In the genomic region with DNA sequence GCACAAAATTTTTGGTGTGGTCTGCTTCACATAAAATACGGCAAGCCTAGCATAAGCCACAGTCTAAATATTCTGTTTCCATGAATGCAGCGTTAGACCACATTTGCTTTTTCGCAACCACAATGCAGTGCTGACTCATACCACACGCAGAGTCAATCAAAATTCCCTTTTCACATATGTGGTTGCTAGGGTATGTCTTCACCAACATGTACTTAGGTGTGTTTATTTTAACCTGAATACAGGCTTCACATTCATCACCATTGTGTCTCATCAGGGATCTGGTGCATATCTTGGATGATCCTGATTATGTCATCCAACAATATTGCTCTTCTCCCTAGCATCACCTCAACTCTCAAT, we compare ENCODE assay signal across 8 cellular contexts.
A peak's percentile ranks its signal among the peaks of the same experiment; 100 is the strongest.
DNase-seq lines count a peak whose midpoint lies in the region; ATAC-seq and TF ChIP-seq lines count a peak whose summit lies in the region.

No MANE protein-coding gene starts in this region.

- peaks cover 25% of the 10 kb centered on the region for H3K4me1 ChIP-seq in PC-9 (replicated peaks; ENCODE audit: insufficient read depth)
- peaks cover 0 to 12% of the 10 kb centered on the region in 2 donors for H3K4me1 ChIP-seq in neuronal stem cell (ENCODE audit: control insufficient read depth in 2 of 2, insufficient read depth in 1 of 2, low read depth in 1 of 2, low read length in 2 of 2)

- peaks cover 25% of the 10 kb centered on the region for H3K4me1 Mint-ChIP-seq in stimulated activated naive CD8-positive, alpha-beta T cell treated with anti-CD3 and anti-CD28 coated beads, Interleukin-15, amount 100 ng/mL, for 72 hours

- no CpG with 5 or more reads among the region's 4 CpGs for WGBS in neuronal stem cell (ENCODE audit: extremely low coverage in 2 of 2, insufficient read length in 2 of 2, insufficient replicate concordance in 1 of 2), 2 donors

- ATAC-seq in HG03135 (IDR thresholded peaks at IDR 0.05; ENCODE audit: unreplicated experiment), result peak; percentile 61
- ATAC-seq in stimulated activated naive CD8-positive, alpha-beta T cell treated with anti-CD3 and anti-CD28 coated beads, Interleukin-15, amount 100 ng/mL, for 72 hours, result peak; percentile 96

- H3K27me3 ChIP-seq in PC-9 (ENCODE audit: insufficient read depth, low read depth) (0 out of 2 replicates have a peak, but pooled peaks cover 6% of the 10 kb centered on the region), neuronal stem cell (ENCODE audit: control insufficient read depth in 3 of 3, insufficient read depth in 3 of 3, low read depth in 1 of 3, low read length in 3 of 3) (no peaks in the 10 kb centered on the region)

- H3K4ac ChIP-seq in neuronal stem cell (ENCODE audit: low read length), result no peak overlapping the region

- H3K79me2 ChIP-seq in PC-9 (ENCODE audit: low read depth), result no peaks in the 10 kb centered on the region

- H3K9ac ChIP-seq in neuronal stem cell (ENCODE audit: low read depth, low read length, poor library complexity), result no peak overlapping the region

- no peak overlapping the region for H2BK12ac ChIP-seq in neuronal stem cell (ENCODE audit: low read length)

- no peak overlapping the region for H2BK15ac ChIP-seq in neuronal stem cell (ENCODE audit: low read length)

- H3K4me3 ChIP-seq in PC-9, result no peak overlapping the region
- no peak overlapping the region for H3K4me3 ChIP-seq in choroid plexus epithelial cell (ENCODE audit: low read depth, low read length)
- H3K4me3 ChIP-seq in neuronal stem cell (ENCODE audit: low read length in 2 of 2), result no peak overlapping the region

- H3K9me3 Mint-ChIP-seq in stimulated activated naive CD8-positive, alpha-beta T cell treated with anti-CD3 and anti-CD28 coated beads, Interleukin-15, amount 100 ng/mL, for 72 hours, result no peaks in the 10 kb centered on the region

- H2AFZ ChIP-seq in PC-9 (no peak overlapping the region), neuronal stem cell (ENCODE audit: low read length) (no peak overlapping the region)

- no peak for TF ChIP-seq CTCF in PC-9 (conservative IDR thresholded peaks at IDR 0.05)
- TF ChIP-seq CTCF in choroid plexus epithelial cell (conservative IDR thresholded peaks at IDR 0.05; ENCODE audit: low read depth, low read length), result no peak

- no peak overlapping the region for H3K18ac ChIP-seq in neuronal stem cell (ENCODE audit: low read length)

- H3F3A ChIP-seq in PC-9 (ENCODE audit: insufficient read depth, low read depth), result peaks cover 6% of the 10 kb centered on the region; the same call in 1 of the 2 replicates

- H3K4me2 ChIP-seq in PC-9, result peak overlapping the region; percentile 35
- H3K4me2 ChIP-seq in neuronal stem cell (ENCODE audit: insufficient read depth, low read length, poor library complexity, severe bottlenecking), result no peak overlapping the region

- no peaks in the 10 kb centered on the region for H3K36me3 ChIP-seq in PC-9 (ENCODE audit: low read depth)
- H3K36me3 ChIP-seq in neuronal stem cell (replicated peaks in 1 of 2; ENCODE audit: control insufficient read depth in 2 of 2, insufficient read depth in 2 of 2, low read length in 2 of 2), result no peaks in the 10 kb centered on the region

- no peaks in the 10 kb centered on the region for H3K79me1 ChIP-seq in neuronal stem cell (ENCODE audit: low read depth, low read length)

- no peak overlapping the region for H3K23ac ChIP-seq in neuronal stem cell (ENCODE audit: low read depth, low read length, poor library complexity)

- no peaks in the 10 kb centered on the region for H3K9me2 ChIP-seq in PC-9 (ENCODE audit: insufficient read depth)

- H2BK120ac ChIP-seq in neuronal stem cell (ENCODE audit: low read depth, low read length), result no peak overlapping the region

- POLR2A ChIA-PET in PC-9 (lab: Charles Lee; ENCODE audit: unreplicated experiment), result no interaction called here

- peak overlapping the region in 1 of 2 donors; percentile 19 for H3K27ac Mint-ChIP-seq in stimulated activated naive CD8-positive, alpha-beta T cell treated with anti-CD3 and anti-CD28 coated beads, Interleukin-15, amount 100 ng/mL, for 72 hours

- H3K27me3 Mint-ChIP-seq in stimulated activated naive CD8-positive, alpha-beta T cell treated with anti-CD3 and anti-CD28 coated beads, Interleukin-15, amount 100 ng/mL, for 72 hours, result peaks cover 40% of the 10 kb centered on the region

- H4K8ac ChIP-seq in neuronal stem cell (ENCODE audit: low read depth, low read length), result no peak overlapping the region

- H3K4me3 Mint-ChIP-seq in stimulated activated naive CD8-positive, alpha-beta T cell treated with anti-CD3 and anti-CD28 coated beads, Interleukin-15, amount 100 ng/mL, for 72 hours, result peak overlapping the region; percentile 9 to 43

- CTCF ChIA-PET in PC-9 (lab: Charles Lee), result no interaction called here

- H3K27ac ChIP-seq in PC-9 (no peak overlapping the region), neuronal stem cell (replicated peaks; ENCODE audit: low read length) (no peak overlapping the region)

- H3K9me3 ChIP-seq in PC-9 (ENCODE audit: insufficient read depth, low read depth) (no peaks in the 10 kb centered on the region), neuronal stem cell (replicated peaks in 1 of 2; ENCODE audit: control insufficient read depth in 2 of 2, insufficient read depth in 1 of 2, low read depth in 1 of 2, low read length in 2 of 2) (no peaks in the 10 kb centered on the region)

- BruUV-seq in PC-9 (replicated peaks; lab: Mats Ljungman, UMichigan), result no TSS peak

- DNase-seq in activated gamma-delta T cell treated with Interleukin-2 at 50 U/mL for 16 hours (peak; percentile 44), activated gamma-delta T cell (lab: John Stamatoyannopoulos, UW) (no peak), PC-9 (peak in 1 of 2 experiments; percentile 88), choroid plexus epithelial cell (ENCODE audit: low read depth) (peak; percentile 96), neuronal stem cell (ENCODE audit: low spot score) (no peak), superior temporal gyrus (ENCODE audit: extremely low spot score) (no peak)
- peak; percentile 63 to 76 for DNase-seq in stimulated activated naive CD8-positive, alpha-beta T cell treated with anti-CD3 and anti-CD28 coated beads, Interleukin-15, amount 100 ng/mL, for 72 hours

- no peak overlapping the region for H3K14ac ChIP-seq in neuronal stem cell (ENCODE audit: low read length)

- H2AK5ac ChIP-seq in neuronal stem cell (ENCODE audit: low read depth, low read length), result no peak overlapping the region

- intact Hi-C loops in PC-9 (cut with micrococcal nuclease; ENCODE audit: unreplicated experiment), result no loop called here

- no peak overlapping the region for H2BK5ac ChIP-seq in neuronal stem cell (ENCODE audit: low read length)

- H4K20me1 ChIP-seq in PC-9 (ENCODE audit: insufficient read depth), result no peaks in the 10 kb centered on the region

- no peak overlapping the region for H4K91ac ChIP-seq in neuronal stem cell (ENCODE audit: low read depth, low read length, poor library complexity)

Comparison
In these comparisons a context has a peak if more than half of its experiments do, and no peak if none do; other contexts are left out.
1. DNase-seq: peak in activated gamma-delta T cell treated with Interleukin-2 at 50 U/mL for 16 hours (single experiment), choroid plexus epithelial cell (single experiment) and stimulated activated naive CD8-positive, alpha-beta T cell treated with anti-CD3 and anti-CD28 coated beads, Interleukin-15, amount 100 ng/mL, for 72 hours (2 of 2); none in activated gamma-delta T cell (single experiment), neuronal stem cell (single experiment) and superior temporal gyrus (single experiment).